Comparison of ENCODE assay signal across 36 cellular contexts in genomic region chrX:71082778-71083177, GRCh38. TPM values are rescaled to one million over a fixed set of nuclear protein-coding genes. Genes with fewer than 3 reads are reported as not detected.
"Had no signal": no experiment of that assay in that cellular context is flagged by ENCODE, and none has a peak within 500 bp of the region (broad histone marks: within the 10 kb centered on the region; RNA-seq: fewer than 3 reads in every experiment).

No MANE protein-coding gene starts in this region.

- FAIRE-seq: astrocyte, bronchial epithelial cell, TTC549 had no signal

- H3K9me3 ChIP-seq: adrenal gland, colonic mucosa had no signal

- H3K27ac Mint-ChIP-seq: activated B cell treated with CpG ODN at 0.5 μM for 24 hours; activated CD4-positive, alpha-beta memory T cell treated with anti-CD3 and anti-CD28 coated beads for 36 hours; activated CD4-positive, alpha-beta T cell treated with anti-CD3 and anti-CD28 coated beads, Interleukin-2, amount 10 ng/mL, durations not matched to agents 24 days and 14 days; activated CD8-positive, alpha-beta T cell treated with anti-CD3 and anti-CD28 coated beads for 36 hours; activated naive CD4-positive, alpha-beta T cell treated with anti-CD3 and anti-CD28 coated beads, Interleukin-2, amount 10 ng/mL, durations not matched to agents 7 days and 5 days; activated naive CD4-positive, alpha-beta T cell treated with anti-CD3 and anti-CD28 coated beads, Interleukin-2, amount 50 U/mL, for 24 hours; activated naive CD8-positive, alpha-beta T cell; activated T-cell treated with anti-CD3 and anti-CD28 coated beads, Interleukin-2, amount 50 U/mL, for 24 hours; activated T-helper 2 cell treated with anti-CD3 and anti-CD28 coated beads, Interferon-gamma antibody, Interleukin-2, Interleukin-4, amounts not matched to agents 10 μg/mL and 5 μg/mL and 100 μg/mL, durations not matched to agents 14 hours and 24 hours and 36 hours; brain; T-helper 1 cell treated with Interleukin-12 subunit alpha and Interleukin-12 subunit beta and Interleukin-4 antibody, amounts not matched to agents 30 μg/mL and 1 μg/mL, for 36 hours; T-helper 2 cell treated with Interferon-gamma antibody and Interleukin-4, amounts not matched to agents 5 μg/mL and 100 μg/mL, for 36 hours had no signal

- H3K9me3 Mint-ChIP-seq: activated B cell treated with CpG ODN at 0.5 μM for 24 hours; activated CD4-positive, alpha-beta memory T cell treated with anti-CD3 and anti-CD28 coated beads for 36 hours; activated CD4-positive, alpha-beta T cell treated with anti-CD3 and anti-CD28 coated beads, Interleukin-2, amount 10 ng/mL, durations not matched to agents 24 days and 14 days; activated CD8-positive, alpha-beta T cell treated with anti-CD3 and anti-CD28 coated beads for 36 hours; activated naive CD4-positive, alpha-beta T cell treated with anti-CD3 and anti-CD28 coated beads, Interleukin-2, amount 10 ng/mL, durations not matched to agents 7 days and 5 days; activated naive CD4-positive, alpha-beta T cell treated with anti-CD3 and anti-CD28 coated beads, Interleukin-2, amount 50 U/mL, for 24 hours; activated T-cell treated with anti-CD3 and anti-CD28 coated beads, Interleukin-2, amount 50 U/mL, for 24 hours; activated T-helper 2 cell treated with anti-CD3 and anti-CD28 coated beads, Interferon-gamma antibody, Interleukin-2, Interleukin-4, amounts not matched to agents 10 μg/mL and 5 μg/mL and 100 μg/mL, durations not matched to agents 14 hours and 24 hours and 36 hours; central memory CD8-positive, alpha-beta T cell; T-helper 1 cell treated with Interleukin-12 subunit alpha and Interleukin-12 subunit beta and Interleukin-4 antibody, amounts not matched to agents 30 μg/mL and 1 μg/mL, for 36 hours; T-helper 2 cell treated with Interferon-gamma antibody and Interleukin-4, amounts not matched to agents 5 μg/mL and 100 μg/mL, for 36 hours had no signal

- H3K4me3 ChIP-seq: adrenal gland, cardiac muscle cell, colonic mucosa had no signal

- H3K36me3 ChIP-seq: adrenal gland, cardiac muscle cell, colonic mucosa had no signal

- H3K27me3 Mint-ChIP-seq: activated B cell treated with CpG ODN at 0.5 μM for 24 hours; activated CD4-positive, alpha-beta memory T cell treated with anti-CD3 and anti-CD28 coated beads for 36 hours; activated CD4-positive, alpha-beta T cell treated with anti-CD3 and anti-CD28 coated beads, Interleukin-2, amount 10 ng/mL, durations not matched to agents 24 days and 14 days; activated CD8-positive, alpha-beta T cell treated with anti-CD3 and anti-CD28 coated beads for 36 hours; activated naive CD4-positive, alpha-beta T cell treated with anti-CD3 and anti-CD28 coated beads, Interleukin-2, amount 10 ng/mL, durations not matched to agents 7 days and 5 days; activated naive CD4-positive, alpha-beta T cell treated with anti-CD3 and anti-CD28 coated beads, Interleukin-2, amount 50 U/mL, for 24 hours; activated naive CD8-positive, alpha-beta T cell; brain; central memory CD8-positive, alpha-beta T cell had no signal

- H3K4me1 Mint-ChIP-seq: activated B cell treated with CpG ODN at 0.5 μM for 24 hours; brain; central memory CD8-positive, alpha-beta T cell had no signal

- H3K4me1 ChIP-seq: adrenal gland, colonic mucosa had no signal

- H3K4me3 Mint-ChIP-seq: activated B cell treated with CpG ODN at 0.5 μM for 24 hours; activated CD4-positive, alpha-beta memory T cell treated with anti-CD3 and anti-CD28 coated beads for 36 hours; activated CD4-positive, alpha-beta T cell treated with anti-CD3 and anti-CD28 coated beads, Interleukin-2, amount 10 ng/mL, durations not matched to agents 24 days and 14 days; activated CD8-positive, alpha-beta T cell treated with anti-CD3 and anti-CD28 coated beads for 36 hours; activated naive CD4-positive, alpha-beta T cell treated with anti-CD3 and anti-CD28 coated beads, Interleukin-2, amount 10 ng/mL, durations not matched to agents 7 days and 5 days; activated naive CD4-positive, alpha-beta T cell treated with anti-CD3 and anti-CD28 coated beads, Interleukin-2, amount 50 U/mL, for 24 hours; activated naive CD8-positive, alpha-beta T cell; activated T-cell treated with anti-CD3 and anti-CD28 coated beads, Interleukin-2, amount 50 U/mL, for 24 hours; brain; central memory CD8-positive, alpha-beta T cell; T-helper 1 cell treated with Interleukin-12 subunit alpha and Interleukin-12 subunit beta and Interleukin-4 antibody, amounts not matched to agents 30 μg/mL and 1 μg/mL, for 36 hours; T-helper 2 cell treated with Interferon-gamma antibody and Interleukin-4, amounts not matched to agents 5 μg/mL and 100 μg/mL, for 36 hours had no signal

- DNase-seq: activated B cell treated with CpG ODN at 0.5 μM for 24 hours; activated CD4-positive, alpha-beta memory T cell treated with anti-CD3 and anti-CD28 coated beads for 36 hours; activated CD4-positive, alpha-beta T cell treated with anti-CD3 and anti-CD28 coated beads for 4 hours; activated CD4-positive, alpha-beta T cell treated with anti-CD3 and anti-CD28 coated beads, Interleukin-2, amount 10 ng/mL, durations not matched to agents 24 days and 14 days; activated CD4-positive, alpha-beta T cell treated with anti-CD3 and anti-CD28 coated beads, Interleukin-2, amount 50 U/mL, for 1 hour; activated CD4-positive, alpha-beta T cell treated with anti-CD3 and anti-CD28 coated beads, Interleukin-2, amount 50 U/mL, for 4 hours; activated CD4-positive, CD25-positive, alpha-beta regulatory T cell treated with anti-CD3 and anti-CD28 coated beads, Interleukin-2, amount 50 U/mL, for 72 hours; activated CD8-positive, alpha-beta memory T cell treated with anti-CD3 and anti-CD28 coated beads, Interleukin-2, amount 50 U/mL, for 48 hours; activated CD8-positive, alpha-beta T cell treated with anti-CD3 and anti-CD28 coated beads for 36 hours; activated effector memory CD4-positive, alpha-beta T cell treated with Interleukin-2 at 50 U/mL for 16 hours; activated gamma-delta T cell; activated naive CD4-positive, alpha-beta T cell treated with anti-CD3 and anti-CD28 coated beads, Interleukin-2, amount 10 ng/mL, durations not matched to agents 7 days and 5 days; activated naive CD4-positive, alpha-beta T cell treated with Interleukin-2 at 50 U/mL for 16 hours; activated T-cell treated with anti-CD3 and anti-CD28 coated beads, Interleukin-2, amount 50 U/mL, for 24 hours; activated T-cell treated with anti-CD3 and anti-CD28 coated beads, Interleukin-2, amount 50 U/mL, for 48 hours; adrenal gland; amniotic stem cell; aorta; caudate nucleus; cerebellar nuclear complex; colonic mucosa; T-helper 2 cell; T-helper 9 cell had no signal

- H3K36me3 Mint-ChIP-seq: activated CD4-positive, alpha-beta memory T cell treated with anti-CD3 and anti-CD28 coated beads for 36 hours; activated naive CD4-positive, alpha-beta T cell treated with anti-CD3 and anti-CD28 coated beads, Interleukin-2, amount 10 ng/mL, durations not matched to agents 7 days and 5 days; activated naive CD4-positive, alpha-beta T cell treated with anti-CD3 and anti-CD28 coated beads, Interleukin-2, amount 50 U/mL, for 24 hours; activated naive CD8-positive, alpha-beta T cell; brain had no signal

- H3K27ac ChIP-seq: adrenal gland, cardiac muscle cell, colonic mucosa, VCaP had no signal

- H3K27me3 ChIP-seq: cardiac muscle cell, colonic mucosa had no signal

- ATAC-seq: activated CD8-positive, alpha-beta T cell treated with anti-CD3 and anti-CD28 coated beads for 36 hours had no signal

RNA-seq across cellular contexts. Expression of gene CXorf65, which starts 23.8 kb away (rescaled TPM):
- total RNA-seq: adrenal gland, aorta, astrocyte, bronchial epithelial cell, cardiac muscle cell, chondrocyte, colonic mucosa had no signal
- polyA plus RNA-seq: cardiac muscle cell had no signal

RNA-seq across cellular contexts. Expression of gene IL2RG, which starts 28.6 kb away (rescaled TPM):
- total RNA-seq: bronchial epithelial cell, cardiac muscle cell, chondrocyte had no signal
- polyA plus RNA-seq: cardiac muscle cell had no signal
